Comparison of ENCODE assay signal across 13 cellular contexts in the genomic region with DNA sequence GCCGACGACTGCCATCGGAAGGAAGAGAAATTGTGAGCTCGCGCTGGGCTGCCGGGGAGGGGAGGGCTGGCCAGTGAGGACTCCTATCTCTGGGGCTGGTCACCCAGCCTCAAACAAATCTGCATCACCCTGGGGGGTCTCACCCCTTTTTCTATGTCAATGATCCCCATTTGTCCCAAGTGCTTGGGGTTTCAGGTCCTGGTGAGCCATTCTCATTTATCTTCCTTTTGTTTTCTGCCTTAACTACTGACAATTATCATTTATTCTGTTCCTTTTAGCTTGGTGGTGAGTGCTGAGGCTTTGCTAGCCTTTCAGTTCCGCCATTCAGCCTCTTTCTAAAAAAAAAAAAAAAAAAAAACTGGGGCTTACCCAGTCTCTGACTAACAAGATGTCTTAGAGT. TPM values are rescaled to one million over a fixed set of nuclear protein-coding genes. Genes with fewer than 3 reads are reported as not detected.
DNase-seq lines count a peak whose midpoint lies in the region; ATAC-seq, FAIRE-seq and TF ChIP-seq lines count a peak whose summit lies in the region.
"Had no signal": no experiment of that assay in that cellular context is flagged by ENCODE, and none has a peak within 500 bp of the region (broad histone marks: within the 10 kb centered on the region; RNA-seq: fewer than 3 reads in every experiment).

No MANE protein-coding gene starts in this region.

- H2AFZ ChIP-seq in HCT116 (ENCODE audit: low read depth, low read length, poor library complexity, severe bottlenecking) (peak overlapping the region; percentile 84), OCI-LY7 (ENCODE audit: low read length) (peak overlapping the region; percentile 86)

- H3K27ac Mint-ChIP-seq in memory B cell, result peak overlapping the region; percentile 90
- H3K27ac Mint-ChIP-seq: activated T-cell treated with anti-CD3 and anti-CD28 coated beads, Interleukin-2, amount 50 U/mL, for 72 hours; effector memory CD8-positive, alpha-beta T cell had no signal

- no peak for FAIRE-seq in GM12891 (lab: Jason Lieb, UNC)

- no peak for DNase-seq in GM12891 (ENCODE audit: insufficient read length, low spot score)
- no peak for DNase-seq in HCT116 (ENCODE audit: low read depth, low spot score)
- peak; percentile 52 for DNase-seq in OCI-LY7 (ENCODE audit: low spot score)
- peak; percentile 17 to 19 for DNase-seq in memory B cell (ENCODE audit: low spot score in 2 of 2)
- DNase-seq in activated CD4-positive, CD25-positive, alpha-beta regulatory T cell treated with anti-CD3 and anti-CD28 coated beads, Interleukin-2, amount 50 U/mL, for 72 hours, result no peak
- DNase-seq in cerebellar cortex (ENCODE audit: low spot score), result no peak
- DNase-seq in ureter (ENCODE audit: low spot score), result no peak
- no peak for DNase-seq in COLO829 (ENCODE audit: low spot score)
- DNase-seq: activated T-cell treated with anti-CD3 and anti-CD28 coated beads, Interleukin-2, amount 50 U/mL, for 72 hours; body of pancreas; effector memory CD8-positive, alpha-beta T cell; lower lobe of right lung; WERI-Rb-1 had no signal

- TF ChIP-seq RAD21 in HCT116 (IDR thresholded peaks at IDR 0.05; ENCODE audit: low read depth), result no peak

- no peak for TF ChIP-seq CTCF in HCT116 (IDR thresholded peaks at IDR 0.05 in 2 of 3, conservative IDR thresholded peaks at IDR 0.05 in 1 of 3; ENCODE audit: borderline replicate concordance in 1 of 3, insufficient read depth in 1 of 3, low read depth in 2 of 3, low read length in 2 of 3)
- no peak for TF ChIP-seq CTCF in OCI-LY7 (conservative IDR thresholded peaks at IDR 0.05; ENCODE audit: low read length)

- H3K27me3 Mint-ChIP-seq in memory B cell, result no peaks in the 10 kb centered on the region

- H3K27ac ChIP-seq in HCT116 (ENCODE audit: low read depth, low read length) (no peak overlapping the region), OCI-LY7 (ENCODE audit: low read depth, low read length, poor library complexity, severe bottlenecking) (peak overlapping the region; percentile 38)
- H3K27ac ChIP-seq: body of pancreas, lower lobe of right lung, WERI-Rb-1 had no signal

- H3K36me3 ChIP-seq in HCT116 (ENCODE audit: control insufficient read depth in 1 of 2, insufficient read depth in 2 of 2, low read length in 2 of 2) (no peaks in the 10 kb centered on the region), OCI-LY7 (ENCODE audit: insufficient read depth, low read length) (no peaks in the 10 kb centered on the region)
- H3K36me3 ChIP-seq: lower lobe of right lung, WERI-Rb-1 had no signal

- H3K9me3 ChIP-seq in HCT116 (ENCODE audit: control insufficient read depth in 1 of 2, insufficient read depth in 1 of 2, low read depth in 1 of 2, low read length in 2 of 2) (no peaks in the 10 kb centered on the region), OCI-LY7 (ENCODE audit: low read length) (no peaks in the 10 kb centered on the region)
- H3K9me3 ChIP-seq: body of pancreas, lower lobe of right lung had no signal

- H3K4me3 Mint-ChIP-seq in memory B cell, result peak overlapping the region; percentile 68
- H3K4me3 Mint-ChIP-seq: effector memory CD8-positive, alpha-beta T cell had no signal

- no TSS peak for BruUV-seq in HCT116 (replicated peaks; lab: Mats Ljungman, UMichigan)
- BruUV-seq in OCI-LY7 (replicated peaks; lab: Mats Ljungman, UMichigan), result no TSS peak

- intact Hi-C loops in HCT116 (cut with micrococcal nuclease) (loop anchor here (10.0 kb wide), 1 partner anchor 1029 kb away; no protein-coding TSS in a partner anchor), OCI-LY7 (cut with micrococcal nuclease; ENCODE audit: unreplicated experiment) (loop anchor here (10.0 kb wide), 1 partner anchor 621 kb away; the partner anchor contains the start of gene ELK3)

- H3K9ac ChIP-seq in HCT116 (ENCODE audit: low read length), result no peak overlapping the region

- CTCF ChIA-PET in HCT116 (lab: Charles Lee) (interaction anchor here (2.7 kb wide), 1 partner anchor 40 kb away, joined by 21 read pairs; no protein-coding TSS in a partner anchor), OCI-LY7 (lab: Charles Lee; ENCODE audit: unreplicated experiment) (no interaction called here)

- H3K9me3 Mint-ChIP-seq in memory B cell, result no peaks in the 10 kb centered on the region
- H3K9me3 Mint-ChIP-seq: activated T-cell treated with anti-CD3 and anti-CD28 coated beads, Interleukin-2, amount 50 U/mL, for 72 hours; effector memory CD8-positive, alpha-beta T cell had no signal

- H3K4me1 ChIP-seq in HCT116 (ENCODE audit: control insufficient read depth in 1 of 2, insufficient read depth in 2 of 2, low read length in 2 of 2), result peaks cover 0 to 4% of the 10 kb centered on the region in 2 experiments; a peak in 1 of 4 replicates
- peaks cover 57% of the 10 kb centered on the region for H3K4me1 ChIP-seq in OCI-LY7 (ENCODE audit: insufficient read depth, low read length, poor library complexity, severe bottlenecking)
- H3K4me1 ChIP-seq: body of pancreas, lower lobe of right lung had no signal

- peaks cover 27% of the 10 kb centered on the region for H3K4me1 Mint-ChIP-seq in memory B cell

- H3K79me2 ChIP-seq in HCT116 (ENCODE audit: insufficient read depth, low read length) (no peaks in the 10 kb centered on the region), OCI-LY7 (ENCODE audit: insufficient read depth, low read depth, low read length) (no peaks in the 10 kb centered on the region)

- no peak for TF ChIP-seq POLR2A in GM12891 (IDR thresholded peaks at IDR 0.05; ENCODE audit: low read depth, low read length)
- TF ChIP-seq POLR2A in HCT116 (IDR thresholded peaks at IDR 0.05; ENCODE audit: borderline replicate concordance, extremely low read depth, insufficient read depth, insufficient read length), result no peak

- RAD21 ChIA-PET in HCT116 (lab: Charles Lee; ENCODE audit: low non-redundant PET in 1 of 2, low total read pairs in 2 of 2, uncharacterized antibody in 2 of 2, unreplicated experiment in 2 of 2), result no interaction called here

- no peak overlapping the region for H3K4me3 ChIP-seq in HCT116 (replicated peaks in 1 of 2; ENCODE audit: low read depth in 1 of 2, low read length in 2 of 2)
- H3K4me3 ChIP-seq in OCI-LY7 (ENCODE audit: low read depth, low read length, poor library complexity, severe bottlenecking), result peak overlapping the region; percentile 12
- H3K4me3 ChIP-seq: body of pancreas, lower lobe of right lung had no signal

- H3K27me3 ChIP-seq in HCT116 (ENCODE audit: insufficient read depth, low read length), result no peaks in the 10 kb centered on the region
- H3K27me3 ChIP-seq: body of pancreas had no signal

- H4K20me1 ChIP-seq in HCT116 (ENCODE audit: insufficient read depth), result no peaks in the 10 kb centered on the region
- H4K20me1 ChIP-seq in OCI-LY7 (ENCODE audit: insufficient read depth, low read length), result no peaks in the 10 kb centered on the region

- H3K4me2 ChIP-seq in HCT116 (ENCODE audit: low read length), result no peak overlapping the region
- peak overlapping the region; percentile 55 for H3K4me2 ChIP-seq in OCI-LY7 (ENCODE audit: low read length)

- POLR2A ChIA-PET in HCT116 (lab: Charles Lee), result no interaction called here
- POLR2A ChIA-PET in OCI-LY7 (lab: Charles Lee), result interaction anchor here (0.6 to 0.7 kb wide), 5 partner anchors 12 to 150 kb away, joined by 3 to 6 read pairs (median 6); no protein-coding TSS in a partner anchor

- H3K9me2 ChIP-seq in HCT116 (ENCODE audit: insufficient read depth), result no peaks in the 10 kb centered on the region
- H3K9me2 ChIP-seq in OCI-LY7 (ENCODE audit: insufficient read depth, low read length), result no peaks in the 10 kb centered on the region

- H3K36me3 Mint-ChIP-seq in memory B cell, result peaks cover under 1% of the 10 kb centered on the region

- ATAC-seq in HCT116 (no peak), memory B cell (ENCODE audit: low read depth) (peak; percentile 78)
- ATAC-seq: activated T-cell treated with anti-CD3 and anti-CD28 coated beads, Interleukin-2, amount 50 U/mL, for 72 hours; effector memory CD8-positive, alpha-beta T cell had no signal

TF ChIP-seq in GM12891, 5 proteins besides CTCF, POLR2A, EP300 and RAD21:
- TF ChIP-seq PAX5 (IDR thresholded peaks at IDR 0.05; ENCODE audit: insufficient read depth, low read length, severe bottlenecking), result no peak
- TF ChIP-seq SPI1 (IDR thresholded peaks at IDR 0.05; ENCODE audit: low read depth, low read length), result peak; percentile 65

TF ChIP-seq in HCT116, 20 proteins besides CTCF, POLR2A, EP300 and RAD21:
- no peak for TF ChIP-seq JUND (IDR thresholded peaks at IDR 0.05)
- TF ChIP-seq EZH2phosphoT487 (IDR thresholded peaks at IDR 0.05; ENCODE audit: borderline replicate concordance), result no peak

RNA-seq across cellular contexts. Expression of gene USP44, which starts 22.8 kb away (rescaled TPM):
- 0.31 TPM for polyA plus RNA-seq in GM12891 (2012; ENCODE audit: low read depth, missing spikeins)
- total RNA-seq in HCT116 (2021; ENCODE audit: unreplicated experiment) (0.17 TPM), OCI-LY7 (2022) (3.4 and 4.2 TPM in 2 replicates), ureter (1.3 TPM)
- polyA plus RNA-seq in HCT116 (2012), result not detected in 2 replicates
- total RNA-seq in OCI-LY7 (2014; rRNA removed; shearing (Covaris generic)), result 4.0 and 8.6 TPM in 2 replicates

Comparison
In these comparisons a context has a peak if more than half of its experiments do, and no peak if none do; other contexts are left out.
1. DNase-seq: peak in OCI-LY7 (single experiment) and memory B cell (2 of 2); none in GM12891 (single experiment), HCT116 (single experiment), activated CD4-positive, CD25-positive, alpha-beta regulatory T cell treated with anti-CD3 and anti-CD28 coated beads, Interleukin-2, amount 50 U/mL, for 72 hours (single experiment), cerebellar cortex (single experiment), ureter (single experiment) and COLO829 (single experiment).